In genomic region chr1:11262171-11263049, GRCh38 we compare ENCODE assay signal across 8 cellular contexts. TPM values are rescaled to one million over a fixed set of nuclear protein-coding genes. Genes with fewer than 3 reads are reported as not detected.
DNase-seq lines count a peak whose midpoint lies in the region; ATAC-seq, FAIRE-seq and TF ChIP-seq lines count a peak whose summit lies in the region.

MTOR (minus strand) TSS chr1:11262551; CDS start chr1:11259409, 3,142 bp downstream.

- H3K27ac ChIP-seq in body of pancreas, result peak within 1 kb of the TSS; percentile 27 to 82 (median 72)

- no peaks in the 10 kb centered on the region for H3K27me3 ChIP-seq in body of pancreas

- intact Hi-C loops in body of pancreas (cut with DNase I) (no loop called here), sciatic nerve (cut with DNase I) (no loop called here)

- H3K9me3 ChIP-seq in body of pancreas, result no peaks in the 10 kb centered on the region

- DNase-seq in NCI-H2107 treated with DMSO at 0.1 percent for 48 hours (lab: John Stamatoyannopoulos, UW; ENCODE audit: unreplicated experiment), result peak; percentile 99
- DNase-seq in body of pancreas, result peak; percentile 98 to 100 (median 99)
- DNase-seq in iPS DF 19.7 (ENCODE audit: low read depth, low spot score), result peak; percentile 99
- DNase-seq in sciatic nerve (ENCODE audit: low spot score), result peak; percentile 97

- peaks cover 7 to 14% of the 10 kb centered on the region in 2 donors for H3K36me3 ChIP-seq in body of pancreas (replicated peaks in 1 of 2; ENCODE audit: insufficient read depth in 1 of 2, low read depth in 2 of 2)

- peak in 5 of 7 experiments; percentile 5 to 35 (median 30) for TF ChIP-seq CTCF in body of pancreas (IDR thresholded peaks at IDR 0.05)

- 0 to 1% methylated on average over 36 to 53 of the region's 60 CpGs for WGBS in body of pancreas, 2 donors

- ATAC-seq in GM18520 (IDR thresholded peaks at IDR 0.05; ENCODE audit: unreplicated experiment), result peak; percentile 97
- peak; percentile 98 for ATAC-seq in HG03064 (IDR thresholded peaks at IDR 0.05; ENCODE audit: low read depth, unreplicated experiment)
- peak; percentile 99 for ATAC-seq in body of pancreas
- ATAC-seq in sciatic nerve, result peak; percentile 100

- peaks cover 21% of the 10 kb centered on the region for H3K4me1 ChIP-seq in body of pancreas

- H3K4me3 ChIP-seq in body of pancreas, result peak within 1 kb of the TSS; percentile 96 to 98

- FAIRE-seq in A204.1 (lab: Jason Lieb, UNC) (peak; percentile 99), TTC549 (lab: Jason Lieb, UNC) (peak; percentile 98)

- peak in 2 of 3 donors; percentile 69 to 72 for TF ChIP-seq POLR2A in body of pancreas (IDR thresholded peaks at IDR 0.05)

RNA-seq across cellular contexts. Expression of gene MTOR, which starts in this region (rescaled TPM):
- total RNA-seq in body of pancreas, result 10 to 100 TPM; 26.2 to 28.3 TPM
- total RNA-seq in sciatic nerve, result 36.1 TPM

Comparison
In these comparisons a context has a peak if more than half of its experiments do, and no peak if none do; other contexts are left out.
1. Peak in every context shown above with its lines: DNase-seq, ATAC-seq, H3K4me3 ChIP-seq and H3K27ac ChIP-seq.